16 cellular contexts compared by ENCODE assay signal in the genomic region with DNA sequence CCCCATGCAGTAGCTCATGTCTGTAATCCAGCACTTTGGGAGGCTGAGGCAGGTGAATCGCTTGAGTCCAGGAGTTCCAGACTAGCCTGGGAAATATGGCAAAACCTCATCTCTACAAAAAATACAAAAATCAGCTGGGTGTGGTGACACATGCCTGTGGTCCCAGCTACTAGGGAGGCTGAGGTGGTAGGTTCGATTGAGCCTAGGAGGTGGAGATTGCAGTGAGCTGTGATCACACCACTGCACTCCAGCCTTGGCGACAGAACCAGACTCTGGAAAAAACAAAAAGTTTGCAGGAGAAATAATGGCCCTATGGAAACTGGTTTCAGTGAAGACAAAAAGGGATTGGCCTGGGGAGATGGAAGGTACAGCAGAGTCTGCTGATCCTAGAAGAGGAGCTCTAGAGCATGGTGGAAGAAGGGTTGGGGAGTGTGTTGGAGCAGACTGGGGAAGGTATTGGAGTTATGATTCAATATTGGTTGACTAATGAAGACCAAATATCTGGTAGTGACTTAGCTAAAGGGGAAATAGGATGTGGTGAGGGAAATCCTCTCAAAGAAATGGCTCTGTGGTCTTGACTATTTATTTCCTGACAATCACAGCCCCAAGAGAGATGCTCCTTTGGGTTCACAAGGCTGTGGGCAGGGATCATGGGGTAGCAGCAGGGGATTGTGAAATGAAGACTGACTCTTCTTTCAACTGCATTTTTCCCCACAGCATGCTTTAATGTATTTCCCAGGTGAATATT.
DNase-seq lines count a peak whose midpoint lies in the region; ATAC-seq and TF ChIP-seq lines count a peak whose summit lies in the region.
"Had no signal": no experiment of that assay in that cellular context is flagged by ENCODE, and none has a peak within 500 bp of the region (broad histone marks: within the 10 kb centered on the region; RNA-seq: fewer than 3 reads in every experiment).

No MANE protein-coding gene starts in this region.

- H3K27me3 Mint-ChIP-seq in T-helper 17 cell (no peaks in the 10 kb centered on the region), immature natural killer cell (ENCODE audit: low read depth in 3 of 3) (peaks cover 0 to 9% (median 2%) of the 10 kb centered on the region in 3 donors)

- H3K4me3 Mint-ChIP-seq in T-helper 17 cell (no peak overlapping the region), immature natural killer cell (no peak overlapping the region)
- H3K4me3 Mint-ChIP-seq: endodermal cell; neural progenitor cell; T-helper 1 cell treated with Interleukin-12 subunit alpha and Interleukin-12 subunit beta and Interleukin-4 antibody, amounts not matched to agents 30 μg/mL and 1 μg/mL, for 36 hours had no signal

- no peak for TF ChIP-seq CTCF in omental fat pad (IDR thresholded peaks at IDR 0.05)

- TF ChIP-seq POLR2A in erythroblast (IDR thresholded peaks at IDR 0.05; ENCODE audit: low read length) = no peak

- no peaks in the 10 kb centered on the region for H3K9me3 ChIP-seq in T-helper 17 cell (ENCODE audit: control insufficient read depth, low read length, poor library complexity, severe bottlenecking)

- peak; percentile 63 for DNase-seq in EH (ENCODE audit: low read depth)
- peak; percentile 45 for DNase-seq in Jurkat, Clone E6-1 (ENCODE audit: low read depth, low spot score)
- DNase-seq in T-helper 17 cell = no peak
- peak in 2 of 3 donors; percentile 18 to 24 for DNase-seq in immature natural killer cell
- no peak for DNase-seq in SKM-1 treated with dmso at 0.1 percent for 144 hours (lab: John Stamatoyannopoulos, UW; ENCODE audit: unreplicated experiment)
- no peak for DNase-seq in erythroblast (lab: John Stamatoyannopoulos, UW)
- DNase-seq in omental fat pad (ENCODE audit: low spot score) = no peak
- DNase-seq: endodermal cell; NCI-H187 treated with DMSO at 0.1 percent for 48 hours; NCI-H526; stimulated activated CD4-positive, alpha-beta T cell treated with anti-CD3 and anti-CD28 coated beads, Interleukin-4, amount 100 ng/mL, for 4 hours had no signal

- ATAC-seq in T-helper 17 cell (peak; percentile 61), HG02938 (IDR thresholded peaks at IDR 0.05; ENCODE audit: unreplicated experiment) (no peak), omental fat pad (ENCODE audit: low FRiP score) (no peak)
- ATAC-seq: K562, sciatic nerve had no signal

- H3K27ac Mint-ChIP-seq in T-helper 17 cell = no peak overlapping the region
- no peak overlapping the region for H3K27ac Mint-ChIP-seq in immature natural killer cell
- H3K27ac Mint-ChIP-seq: endodermal cell; neural progenitor cell; T-helper 1 cell treated with Interleukin-12 subunit alpha and Interleukin-12 subunit beta and Interleukin-4 antibody, amounts not matched to agents 30 μg/mL and 1 μg/mL, for 36 hours had no signal

- H3K4me3 ChIP-seq in Jurkat, Clone E6-1 (ENCODE audit: low read length) = no peak overlapping the region
- H3K4me3 ChIP-seq: K562, neural progenitor cell had no signal

- peaks cover 8% of the 10 kb centered on the region for H3K36me3 Mint-ChIP-seq in T-helper 17 cell (ENCODE audit: low read depth)
- H3K36me3 Mint-ChIP-seq in immature natural killer cell = peaks cover 12 to 22% (median 19%) of the 10 kb centered on the region in 3 donors

- H3K4me1 Mint-ChIP-seq in T-helper 17 cell (no peaks in the 10 kb centered on the region), immature natural killer cell (peaks cover 7 to 25% of the 10 kb centered on the region in 2 donors)
- H3K4me1 Mint-ChIP-seq: neural progenitor cell had no signal

- no peaks in the 10 kb centered on the region for H3K9me3 Mint-ChIP-seq in immature natural killer cell
- H3K9me3 Mint-ChIP-seq: endodermal cell; neural progenitor cell; T-helper 1 cell treated with Interleukin-12 subunit alpha and Interleukin-12 subunit beta and Interleukin-4 antibody, amounts not matched to agents 30 μg/mL and 1 μg/mL, for 36 hours had no signal

Comparison
In these comparisons a context has a peak if more than half of its experiments do, and no peak if none do; other contexts are left out.
1. DNase-seq: peak in EH (single experiment), Jurkat, Clone E6-1 (single experiment) and immature natural killer cell (2 of 3); none in T-helper 17 cell (0 of 3), SKM-1 treated with dmso at 0.1 percent for 144 hours (single experiment), erythroblast (0 of 2) and omental fat pad (single experiment).